ENCODE assay signal across 29 cellular contexts in the genomic region with DNA sequence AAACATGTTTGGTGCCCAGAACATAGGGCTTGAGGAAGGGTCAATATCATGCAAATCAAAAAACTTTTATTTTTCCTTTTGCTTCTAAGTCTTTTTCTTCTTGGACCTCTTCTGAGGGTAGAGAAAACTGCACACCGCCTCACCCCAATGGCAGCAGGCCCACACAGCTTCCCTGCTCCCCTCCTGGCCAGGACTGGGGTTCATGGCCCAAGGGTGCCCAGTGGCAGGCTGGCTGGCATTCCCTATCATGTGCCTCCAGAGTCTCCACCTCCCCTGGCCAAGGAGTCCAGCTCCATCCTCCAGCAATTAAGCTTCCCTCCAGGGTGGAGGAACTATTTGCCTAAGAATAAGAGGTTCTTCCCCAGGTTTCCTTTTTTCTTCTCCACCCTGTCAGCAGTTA.
A peak's percentile ranks its signal among the peaks of the same experiment; 100 is the strongest.
DNase-seq lines count a peak whose midpoint lies in the region; TF ChIP-seq lines count a peak whose summit lies in the region.
"Had no signal": no experiment of that assay in that cellular context is flagged by ENCODE, and none has a peak within 500 bp of the region (broad histone marks: within the 10 kb centered on the region; RNA-seq: fewer than 3 reads in every experiment).

No MANE protein-coding gene starts in this region.

- CTCF ChIA-PET in MCF 10A (lab: Yijun Ruan, JAX): no interaction called here

- H3K27me3 ChIP-seq in breast epithelium: no peaks in the 10 kb centered on the region
- H3K27me3 ChIP-seq: BE2C had no signal

- intact Hi-C loops in MCF 10A (cut with micrococcal nuclease) (no loop called here), breast epithelium (cut with DNase I; ENCODE audit: low total_unique reads) (no loop called here)

- no peak for DNase-seq in MCF 10A (ENCODE audit: unreplicated experiment)
- no peak for DNase-seq in breast epithelium (ENCODE audit: low spot score in 2 of 2)
- DNase-seq: 8988T; ACHN; AML-193; BE2C; C1 segment of cervical spinal cord; Caco-2; Calu3; CD4-positive, alpha-beta memory T cell; CD4-positive, alpha-beta T cell; CD4-positive, CD25-positive, alpha-beta regulatory T cell; CD8-positive, alpha-beta memory T cell; CD8-positive, alpha-beta T cell; COR-L47; DMS 273 treated with DMSO at 0.1 percent for 48 hours; DMS153; DMS53; DMS79; DMS79 treated with DMSO at 0.1 percent for 48 hours; DND-41; EL had no signal

- no peak overlapping the region for H3K27ac ChIP-seq in breast epithelium
- H3K27ac ChIP-seq: 22Rv1; A549; BLaER1; BLaER1 treated with 17β-estradiol and CSF1 and Interleukin-3, amounts not matched to agents 10 nM and 100 nM; C4-2B had no signal

- H3K4me3 ChIP-seq in breast epithelium: no peak overlapping the region
- H3K4me3 ChIP-seq: A549; BLaER1; BLaER1 treated with 17β-estradiol and CSF1 and Interleukin-3, amounts not matched to agents 10 nM and 100 nM had no signal

- peaks cover 6% of the 10 kb centered on the region for H3K36me3 Mint-ChIP-seq in MCF 10A (ENCODE audit: insufficient read depth, unreplicated experiment)
- H3K36me3 Mint-ChIP-seq: CD14-positive monocyte; CD4-positive, alpha-beta memory T cell; CD4-positive, CD25-positive, alpha-beta regulatory T cell; CD8-positive, alpha-beta memory T cell; CD8-positive, alpha-beta T cell had no signal

- POLR2A ChIA-PET in MCF 10A (lab: Yijun Ruan, JAX): no interaction called here

- H3K9me3 Mint-ChIP-seq in MCF 10A (ENCODE audit: unreplicated experiment): no peaks in the 10 kb centered on the region
- H3K9me3 Mint-ChIP-seq: CD4-positive, alpha-beta T cell had no signal

- H3K27me3 Mint-ChIP-seq in MCF 10A (ENCODE audit: insufficient read depth, unreplicated experiment): no peaks in the 10 kb centered on the region
- H3K27me3 Mint-ChIP-seq: B cell; CD4-positive, alpha-beta memory T cell; CD4-positive, alpha-beta T cell; CD4-positive, CD25-positive, alpha-beta regulatory T cell had no signal

- no peak overlapping the region for H3K4me3 Mint-ChIP-seq in MCF 10A (ENCODE audit: unreplicated experiment)
- H3K4me3 Mint-ChIP-seq: B cell; CD14-positive monocyte; CD4-positive, alpha-beta memory T cell; CD4-positive, alpha-beta T cell; CD4-positive, CD25-positive, alpha-beta regulatory T cell; CD8-positive, alpha-beta memory T cell; CD8-positive, alpha-beta T cell had no signal

- peak overlapping the region; percentile 23 for H3K27ac Mint-ChIP-seq in MCF 10A (ENCODE audit: low read depth, unreplicated experiment)
- H3K27ac Mint-ChIP-seq: B cell; CD14-positive monocyte; CD4-positive, alpha-beta memory T cell; CD4-positive, alpha-beta T cell; CD4-positive, CD25-positive, alpha-beta regulatory T cell; CD8-positive, alpha-beta memory T cell; CD8-positive, alpha-beta T cell had no signal

- peaks cover 13% of the 10 kb centered on the region for H3K4me1 Mint-ChIP-seq in MCF 10A (ENCODE audit: insufficient read depth, unreplicated experiment)
- H3K4me1 Mint-ChIP-seq: B cell; CD14-positive monocyte; CD4-positive, alpha-beta memory T cell; CD4-positive, CD25-positive, alpha-beta regulatory T cell; CD8-positive, alpha-beta memory T cell had no signal

- no peaks in the 10 kb centered on the region for H3K4me1 ChIP-seq in breast epithelium
- H3K4me1 ChIP-seq: A549; BE2C; BLaER1; BLaER1 treated with 17β-estradiol and CSF1 and Interleukin-3, amounts not matched to agents 10 nM and 100 nM; Caco-2 had no signal

- no peak for TF ChIP-seq POLR2A in breast epithelium (IDR thresholded peaks at IDR 0.05)

- TF ChIP-seq CTCF in MCF 10A (IDR thresholded peaks at IDR 0.05; ENCODE audit: unreplicated experiment): no peak
- TF ChIP-seq CTCF in breast epithelium (IDR thresholded peaks at IDR 0.05): no peak

- no peaks in the 10 kb centered on the region for H3K36me3 ChIP-seq in breast epithelium
- H3K36me3 ChIP-seq: BE2C; BLaER1; BLaER1 treated with 17β-estradiol and CSF1 and Interleukin-3, amounts not matched to agents 10 nM and 100 nM had no signal

- BruUV-seq in MCF 10A (replicated peaks; lab: Mats Ljungman, UMichigan): no TSS peak

- H3K9me3 ChIP-seq in breast epithelium: no peaks in the 10 kb centered on the region
- H3K9me3 ChIP-seq: A549; BE2C; BLaER1; BLaER1 treated with 17β-estradiol and CSF1 and Interleukin-3, amounts not matched to agents 10 nM and 100 nM; Caco-2 had no signal
